ENCODE assay signal across 13 cellular contexts in genomic region chr11:87030458-87031054, GRCh38. TPM values are rescaled to one million over a fixed set of nuclear protein-coding genes. Genes with fewer than 3 reads are reported as not detected.
A peak's percentile ranks its signal among the peaks of the same experiment; 100 is the strongest.
DNase-seq lines count a peak whose midpoint lies in the region; ATAC-seq and TF ChIP-seq lines count a peak whose summit lies in the region.
"Had no signal": no experiment of that assay in that cellular context is flagged by ENCODE, and none has a peak within 500 bp of the region (broad histone marks: within the 10 kb centered on the region; RNA-seq: fewer than 3 reads in every experiment).

No MANE protein-coding gene starts in this region.

- ATAC-seq in GM21447 (IDR thresholded peaks at IDR 0.05; ENCODE audit: unreplicated experiment): peak; percentile 57
- ATAC-seq: left ventricle myocardium superior had no signal

- peak; percentile 11 for DNase-seq in EL
- peak; percentile 97 for DNase-seq in OCI-M1 (lab: John Stamatoyannopoulos, UW)
- peak; percentile 7 to 43 for DNase-seq in erythroblast (lab: John Stamatoyannopoulos, UW)
- no peak for DNase-seq in mesothelial cell of epicardium (ENCODE audit: low spot score in 2 of 2, unreplicated experiment in 2 of 2)
- no peak for DNase-seq in NCI-H2227 (lab: John Stamatoyannopoulos, UW; ENCODE audit: unreplicated experiment)
- DNase-seq in GM19238 (ENCODE audit: insufficient read length, low spot score): no peak
- no peak for DNase-seq in NCI-H226
- DNase-seq: dorsolateral prefrontal cortex, left ventricle myocardium superior, NCI-H187 treated with DMSO at 0.1 percent for 48 hours, thyroid gland had no signal

- H3K4me3 Mint-ChIP-seq in mesothelial cell of epicardium: no peak overlapping the region

- peaks cover 9% of the 10 kb centered on the region for H3K4me1 Mint-ChIP-seq in mesothelial cell of epicardium

- H3K27me3 Mint-ChIP-seq in mesothelial cell of epicardium (ENCODE audit: low read depth): no peaks in the 10 kb centered on the region

- H3K9me3 Mint-ChIP-seq in mesothelial cell of epicardium: peaks cover 9% of the 10 kb centered on the region

- peaks cover 3% of the 10 kb centered on the region for H3K36me3 Mint-ChIP-seq in mesothelial cell of epicardium
- H3K36me3 Mint-ChIP-seq: activated naive CD4-positive, alpha-beta T cell treated with anti-CD3 and anti-CD28 coated beads, Interleukin-2, amount 50 U/mL, for 72 hours had no signal

- no peak overlapping the region for H3K27ac Mint-ChIP-seq in mesothelial cell of epicardium
- H3K27ac Mint-ChIP-seq: activated naive CD4-positive, alpha-beta T cell treated with anti-CD3 and anti-CD28 coated beads, Interleukin-2, amount 50 U/mL, for 72 hours had no signal

- no peak for TF ChIP-seq CTCF in mesothelial cell of epicardium (IDR thresholded peaks at IDR 0.05; ENCODE audit: unreplicated experiment)

- no peak for TF ChIP-seq POLR2A in erythroblast (IDR thresholded peaks at IDR 0.05; ENCODE audit: low read length)

RNA-seq across cellular contexts. Expression of gene TMEM135, which starts 7.2 kb away (rescaled TPM):
- total RNA-seq in mesothelial cell of epicardium: 36.0 to 42.6 TPM (median 39.9 TPM) in 3 replicates

Comparison
In these comparisons a context has a peak if more than half of its experiments do, and no peak if none do; other contexts are left out.
1. DNase-seq: peak in EL (single experiment), OCI-M1 (single experiment) and erythroblast (2 of 2); none in mesothelial cell of epicardium (0 of 2), NCI-H2227 (single experiment), GM19238 (single experiment) and NCI-H226 (single experiment).